24 cellular contexts compared by ENCODE assay signal in the genomic region with DNA sequence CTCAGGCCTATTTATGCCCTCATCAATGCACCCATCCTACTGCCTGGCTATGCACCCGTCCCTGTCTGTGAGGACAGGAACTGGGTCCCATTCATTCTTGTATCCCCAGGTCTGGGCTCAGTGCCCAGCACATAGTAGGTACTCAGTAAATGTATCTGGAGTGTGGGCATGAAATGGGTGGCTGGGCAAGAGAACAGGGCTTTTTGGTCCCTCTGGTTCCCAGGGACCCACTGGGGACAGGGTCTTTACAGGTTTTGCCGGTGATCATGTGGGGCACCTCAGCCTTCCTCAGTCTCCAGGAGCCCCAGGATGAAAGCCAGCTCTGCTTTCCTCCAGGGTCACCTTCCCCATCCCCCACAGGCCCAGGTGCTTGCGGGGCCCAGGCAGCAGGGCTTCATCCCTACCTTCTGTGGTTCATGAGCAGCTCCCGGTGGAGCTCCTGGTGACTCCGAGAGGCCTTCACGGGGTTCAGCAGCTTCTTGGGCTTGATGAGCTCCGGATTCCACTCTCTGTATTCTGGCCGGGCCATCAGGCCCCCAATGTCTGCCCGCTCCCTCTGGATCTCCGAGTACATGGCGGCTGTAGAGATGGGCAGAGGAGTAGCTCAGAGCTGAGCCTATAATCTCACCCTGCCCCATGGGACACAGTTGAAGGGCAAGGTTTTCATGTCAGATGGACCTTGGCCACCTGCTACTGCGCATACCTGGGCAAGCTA. TPM values are rescaled to one million over a fixed set of nuclear protein-coding genes. Genes with fewer than 3 reads are reported as not detected.
DNase-seq lines count a peak whose midpoint lies in the region; ATAC-seq and TF ChIP-seq lines count a peak whose summit lies in the region.
"Had no signal": no experiment of that assay in that cellular context is flagged by ENCODE, and none has a peak within 500 bp of the region (broad histone marks: within the 10 kb centered on the region; RNA-seq: fewer than 3 reads in every experiment).

No MANE protein-coding gene starts in this region.

- H2BK5ac ChIP-seq in H9 (ENCODE audit: insufficient read length, low read length): no peak overlapping the region

- no peak overlapping the region for H4K8ac ChIP-seq in H9 (replicated peaks; ENCODE audit: insufficient read length, low read depth, low read length)

- H3K27me3 Mint-ChIP-seq in H9 (ENCODE audit: low read depth): peaks cover 9% of the 10 kb centered on the region
- H3K27me3 Mint-ChIP-seq in activated T-helper 17 cell treated with anti-CD3 and anti-CD28 coated beads, Interleukin-2, amount 50 U/mL, for 72 hours: no peaks in the 10 kb centered on the region
- H3K27me3 Mint-ChIP-seq in endodermal cell (ENCODE audit: insufficient read depth): no peaks in the 10 kb centered on the region
- H3K27me3 Mint-ChIP-seq: type B pancreatic cell had no signal

- no peaks in the 10 kb centered on the region for H3K23me2 ChIP-seq in H9 (ENCODE audit: insufficient read length, low read depth, low read length, poor library complexity, severe bottlenecking)

- H3K79me2 ChIP-seq in H9 (ENCODE audit: insufficient read depth, low read length): no peaks in the 10 kb centered on the region

- no peak overlapping the region for H3K4me3 ChIP-seq in endodermal cell (ENCODE audit: low read length)
- no peak overlapping the region for H3K4me3 ChIP-seq in esophagus squamous epithelium
- H3K4me3 ChIP-seq: adrenal gland, gastroesophageal sphincter, GM23248, left lung, SJCRH30, skin epidermis had no signal

- H3K4me1 ChIP-seq in H9 (ENCODE audit: insufficient read depth, low read length) (peaks cover 9% of the 10 kb centered on the region; the same call in 1 of the 2 replicates), endodermal cell (ENCODE audit: control insufficient read depth, insufficient read depth, low read length) (peaks cover 5% of the 10 kb centered on the region), esophagus squamous epithelium (peaks cover 0 to 33% (median 0%) of the 10 kb centered on the region in 3 donors)
- H3K4me1 ChIP-seq: adrenal gland had no signal

- H3K27ac Mint-ChIP-seq in H9 (peak overlapping the region in 1 of 3 experiments; percentile 86; a peak in 1 of 7 replicates), endodermal cell (no peak overlapping the region)
- peak overlapping the region; percentile 8 for H3K27ac Mint-ChIP-seq in activated T-helper 17 cell treated with anti-CD3 and anti-CD28 coated beads, Interleukin-2, amount 50 U/mL, for 72 hours
- H3K27ac Mint-ChIP-seq: activated CD4-positive, alpha-beta T cell treated with anti-CD3 and anti-CD28 coated beads, Interleukin-2, amount 10 ng/mL, durations not matched to agents 24 days and 14 days; activated naive CD4-positive, alpha-beta T cell treated with anti-CD3 and anti-CD28 coated beads for 36 hours; immature natural killer cell had no signal

- no peak for TF ChIP-seq CTCF in H9 (conservative IDR thresholded peaks at IDR 0.05)
- no peak for TF ChIP-seq CTCF in endodermal cell (conservative IDR thresholded peaks at IDR 0.05)
- TF ChIP-seq CTCF in esophagus squamous epithelium (IDR thresholded peaks at IDR 0.05): no peak

- no peak for ATAC-seq in activated T-helper 17 cell treated with anti-CD3 and anti-CD28 coated beads, Interleukin-2, amount 50 U/mL, for 72 hours (replicated peaks)
- ATAC-seq in HG02870 (IDR thresholded peaks at IDR 0.05; ENCODE audit: unreplicated experiment): no peak

- H3K56ac ChIP-seq in H9 (ENCODE audit: insufficient read length, low read depth, low read length): no peak overlapping the region

- H3K9me3 ChIP-seq in H9 (ENCODE audit: control insufficient read depth, low read depth, low read length) (no peaks in the 10 kb centered on the region), endodermal cell (ENCODE audit: control insufficient read depth, low read length) (peaks cover 6% of the 10 kb centered on the region), esophagus squamous epithelium (no peaks in the 10 kb centered on the region)
- H3K9me3 ChIP-seq: adrenal gland, gastroesophageal sphincter, left lung, SJCRH30 had no signal

- H4K5ac ChIP-seq in H9 (ENCODE audit: insufficient read length, low read depth, low read length): no peak overlapping the region

- H3K4me1 Mint-ChIP-seq in H9 (peaks cover 35 to 44% of the 10 kb centered on the region in 2 experiments), endodermal cell (peaks cover 16% of the 10 kb centered on the region)
- H3K4me1 Mint-ChIP-seq in activated T-helper 17 cell treated with anti-CD3 and anti-CD28 coated beads, Interleukin-2, amount 50 U/mL, for 72 hours: peaks cover 6% of the 10 kb centered on the region

- peaks cover 0 to 9% (median 0%) of the 10 kb centered on the region in 3 experiments; a peak in 2 of 7 replicates for H3K36me3 Mint-ChIP-seq in H9 (ENCODE audit: insufficient read depth in 1 of 3, low read depth in 3 of 3)
- H3K36me3 Mint-ChIP-seq in activated T-helper 17 cell treated with anti-CD3 and anti-CD28 coated beads, Interleukin-2, amount 50 U/mL, for 72 hours (ENCODE audit: low read depth): no peaks in the 10 kb centered on the region
- no peaks in the 10 kb centered on the region for H3K36me3 Mint-ChIP-seq in endodermal cell (ENCODE audit: low read depth)
- H3K36me3 Mint-ChIP-seq: immature natural killer cell; naive thymus-derived CD4-positive, alpha-beta T cell had no signal

- H2BK15ac ChIP-seq in H9 (ENCODE audit: low read depth, low read length): no peak overlapping the region

- no peak overlapping the region for H2AFZ ChIP-seq in H9 (ENCODE audit: low read length)
- H2AFZ ChIP-seq: GM23248 had no signal

- no peak for TF ChIP-seq POLR2A in esophagus squamous epithelium (IDR thresholded peaks at IDR 0.05)

- H2AK5ac ChIP-seq in H9 (ENCODE audit: insufficient read length, low read length): no peak overlapping the region

- H4K91ac ChIP-seq in H9 (ENCODE audit: insufficient read length, low read depth, low read length): no peak overlapping the region

- no peaks in the 10 kb centered on the region for H3K79me1 ChIP-seq in H9 (ENCODE audit: insufficient read depth, low read depth, low read length, poor library complexity, severe bottlenecking)

- H2BK120ac ChIP-seq in H9 (ENCODE audit: low read depth, low read length, poor library complexity, severe bottlenecking): no peak overlapping the region

- no peak overlapping the region for H3K9ac ChIP-seq in H9 (ENCODE audit: extremely low read depth, insufficient read length, low read length)
- H3K9ac ChIP-seq in endodermal cell (ENCODE audit: extremely low read depth, low read length, poor library complexity, severe bottlenecking): no peak overlapping the region
- H3K9ac ChIP-seq: GM23248 had no signal

- intact Hi-C loops in esophagus squamous epithelium (cut with DNase I): loop anchor here (5.0 kb wide), 1 partner anchor 63 kb away; no protein-coding TSS in a partner anchor

- H3K14ac ChIP-seq in H9 (ENCODE audit: insufficient read depth, low read length): no peak overlapping the region

- H3K9me3 Mint-ChIP-seq in H9 (peaks cover 5 to 9% of the 10 kb centered on the region in 2 experiments; a peak in 4 of 5 replicates), endodermal cell (peaks cover 7% of the 10 kb centered on the region)
- H3K9me3 Mint-ChIP-seq in activated T-helper 17 cell treated with anti-CD3 and anti-CD28 coated beads, Interleukin-2, amount 50 U/mL, for 72 hours: no peaks in the 10 kb centered on the region
- H3K9me3 Mint-ChIP-seq: activated CD4-positive, alpha-beta T cell treated with anti-CD3 and anti-CD28 coated beads, Interleukin-2, amount 10 ng/mL, durations not matched to agents 24 days and 14 days; activated naive CD4-positive, alpha-beta T cell treated with anti-CD3 and anti-CD28 coated beads for 36 hours; immature natural killer cell; naive thymus-derived CD4-positive, alpha-beta T cell had no signal

- DNase-seq in H9: peak; percentile 22
- peak; percentile 41 for DNase-seq in endodermal cell
- no peak for DNase-seq in T-helper 1 cell
- DNase-seq in esophagus squamous epithelium (lab: John Stamatoyannopoulos, UW): no peak

- no CpG with 5 or more reads among the region's 12 CpGs for WGBS in H9 (ENCODE audit: extremely low coverage, insufficient read length, low lambda C conversion rate)
- 91 to 100% methylated on average over 4 to 12 of the region's 12 CpGs for WGBS in endodermal cell (ENCODE audit: insufficient coverage in 1 of 2, insufficient read length in 1 of 2), 2 experiments
- whole genome bisulfite sequencing in esophagus squamous epithelium, 2 donors: 93 to 100% methylated on average over 7 to 8 of the region's 12 CpGs

- no peaks in the 10 kb centered on the region for H4K20me1 ChIP-seq in H9 (ENCODE audit: control insufficient read depth, insufficient read depth, insufficient read length)

- H3K18ac ChIP-seq in H9 (ENCODE audit: insufficient read length, low read depth, low read length): no peak overlapping the region

- H3K4me3 Mint-ChIP-seq in H9 (no peak overlapping the region), endodermal cell (no peak overlapping the region)
- peak overlapping the region; percentile 5 for H3K4me3 Mint-ChIP-seq in activated T-helper 17 cell treated with anti-CD3 and anti-CD28 coated beads, Interleukin-2, amount 50 U/mL, for 72 hours
- H3K4me3 Mint-ChIP-seq: activated CD4-positive, alpha-beta T cell treated with anti-CD3 and anti-CD28 coated beads, Interleukin-2, amount 10 ng/mL, durations not matched to agents 24 days and 14 days; activated naive CD4-positive, alpha-beta T cell treated with anti-CD3 and anti-CD28 coated beads for 36 hours had no signal

- no peak overlapping the region for H2BK12ac ChIP-seq in H9 (ENCODE audit: insufficient read length, low read depth, low read length)

- no peak overlapping the region for H3K23ac ChIP-seq in H9 (ENCODE audit: insufficient read length, low read depth, low read length)

- H3K27me3 ChIP-seq in H9 (ENCODE audit: insufficient read depth, low read length) (no peaks in the 10 kb centered on the region), endodermal cell (ENCODE audit: control insufficient read depth, insufficient read depth, low read length, poor library complexity, severe bottlenecking) (no peaks in the 10 kb centered on the region), esophagus squamous epithelium (no peaks in the 10 kb centered on the region)
- H3K27me3 ChIP-seq: adrenal gland, gastroesophageal sphincter, left lung, SJCRH30 had no signal

- H3K27ac ChIP-seq in H9 (ENCODE audit: insufficient read length, low read depth, low read length) (no peak overlapping the region), endodermal cell (ENCODE audit: low read depth, low read length) (no peak overlapping the region), temporal lobe (ENCODE audit: low read depth, low read length) (peak overlapping the region; percentile 36), esophagus squamous epithelium (no peak overlapping the region)
- H3K27ac ChIP-seq: adrenal gland, C4-2B, GM23248, left lung, SJCRH30 had no signal

- no peak overlapping the region for H3K4me2 ChIP-seq in H9 (ENCODE audit: insufficient read depth, insufficient read length, low read length)

- no peak overlapping the region for H3T11ph ChIP-seq in H9 (ENCODE audit: low read length)

- no peak overlapping the region for H3K4ac ChIP-seq in H9 (ENCODE audit: low read depth, low read length)

- H2BK20ac ChIP-seq in H9 (ENCODE audit: low read depth, low read length, poor library complexity, severe bottlenecking): no peak overlapping the region

- no peaks in the 10 kb centered on the region for H3K36me3 ChIP-seq in endodermal cell (ENCODE audit: control insufficient read depth, insufficient read depth, low read length)
- peaks cover 0 to 33% (median 8%) of the 10 kb centered on the region in 3 donors for H3K36me3 ChIP-seq in esophagus squamous epithelium
- H3K36me3 ChIP-seq: adrenal gland, SJCRH30 had no signal

RNA-seq across cellular contexts. Expression of a gene that starts 7.7 kb away (rescaled TPM):
- 0.11 and 0.13 TPM in 2 replicates for total RNA-seq in H9 (2021)
- total RNA-seq in activated T-helper 17 cell treated with anti-CD3 and anti-CD28 coated beads, Interleukin-2, amount 50 U/mL, for 72 hours: not detected
- not detected for total RNA-seq in endodermal cell
- polyA plus RNA-seq in endodermal cell (2013, experiment 1 of 2): 2.4 TPM
- 2.2 TPM for polyA plus RNA-seq in endodermal cell (2013, experiment 2 of 2)
- total RNA-seq in temporal lobe: 32.2 TPM
- 10 to 100 TPM in 2 of 4 donors, 1 to 10 TPM in 2; 3.9 to 78.6 (median 10.8) TPM for total RNA-seq in esophagus squamous epithelium
- total RNA-seq: activated CD4-positive, alpha-beta T cell treated with anti-CD3 and anti-CD28 coated beads, Interleukin-2, amount 10 ng/mL, durations not matched to agents 24 days and 14 days; activated CD8-positive, alpha-beta memory T cell treated with anti-CD3 and anti-CD28 coated beads for 36 hours; activated naive CD4-positive, alpha-beta T cell treated with anti-CD3 and anti-CD28 coated beads for 36 hours; bronchial epithelial cell; HepG2; LHCN-M2; naive thymus-derived CD4-positive, alpha-beta T cell; RPMI7951 had no signal
- polyA plus RNA-seq: HepG2; immature natural killer cell; naive thymus-derived CD4-positive, alpha-beta T cell had no signal

RNA-seq across cellular contexts. Expression of a gene that starts 32.5 kb away (rescaled TPM):
- total RNA-seq in H9 (2021) (0.85 and 1.6 TPM in 2 replicates), endodermal cell (1 to 10 TPM; 6.6 to 9.8 TPM), temporal lobe (0.98 TPM), esophagus squamous epithelium (10 to 100 TPM in 2 of 4 donors, 1 to 10 TPM in 2; 5.3 to 14.1 (median 10.0) TPM)
- total RNA-seq in activated T-helper 17 cell treated with anti-CD3 and anti-CD28 coated beads, Interleukin-2, amount 50 U/mL, for 72 hours: not detected
- 6.2 TPM for polyA plus RNA-seq in endodermal cell (2013, experiment 1 of 2)
- polyA plus RNA-seq in endodermal cell (2013, experiment 2 of 2): 6.3 TPM
- total RNA-seq: activated CD4-positive, alpha-beta T cell treated with anti-CD3 and anti-CD28 coated beads, Interleukin-2, amount 10 ng/mL, durations not matched to agents 24 days and 14 days; activated CD8-positive, alpha-beta memory T cell treated with anti-CD3 and anti-CD28 coated beads for 36 hours; activated naive CD4-positive, alpha-beta T cell treated with anti-CD3 and anti-CD28 coated beads for 36 hours; naive thymus-derived CD4-positive, alpha-beta T cell had no signal
- polyA plus RNA-seq: immature natural killer cell; naive thymus-derived CD4-positive, alpha-beta T cell had no signal

Comparison
In these comparisons a context has a peak if more than half of its experiments do, and no peak if none do; other contexts are left out.
1. DNase-seq: peak in H9 (single experiment) and endodermal cell (single experiment); none in T-helper 1 cell (0 of 5) and esophagus squamous epithelium (single experiment).